1 cellular context compared by ENCODE assay signal in the genomic region with DNA sequence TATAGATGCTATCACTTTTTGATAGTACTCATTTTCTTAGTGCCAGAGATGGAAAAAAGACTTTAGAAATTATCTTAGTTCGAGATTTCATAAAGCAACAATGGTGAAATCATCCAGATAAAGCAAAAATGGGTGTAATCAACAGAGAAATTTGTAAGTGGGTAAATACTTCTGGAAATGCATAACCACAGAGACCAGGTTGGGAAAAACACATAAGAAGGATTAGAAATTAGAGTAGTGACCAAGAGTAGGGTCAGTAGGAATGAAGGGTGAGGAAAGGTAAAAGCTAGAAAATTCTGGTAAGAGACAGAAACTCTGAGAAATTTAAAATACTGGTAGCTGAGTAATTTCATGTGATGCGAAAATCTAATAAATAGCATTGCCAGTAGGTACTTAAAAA.
TF ChIP-seq lines count a peak whose summit lies in the region.

No MANE protein-coding gene starts in this region.

TF ChIP-seq in IMR-90, 13 proteins besides CTCF, POLR2A, EP300 and RAD21:
- TF ChIP-seq MAZ (IDR thresholded peaks at IDR 0.05; ENCODE audit: borderline replicate concordance, low read depth, low read length) (no peak), RCOR1 (IDR thresholded peaks at IDR 0.05; ENCODE audit: insufficient replicate concordance, low read length) (no peak), SMC3 (IDR thresholded peaks at IDR 0.05; ENCODE audit: low read depth, low read length) (no peak), MAFK (IDR thresholded peaks at IDR 0.05; ENCODE audit: low read depth, low read length) (no peak), CEBPB (IDR thresholded peaks at IDR 0.05; ENCODE audit: low read depth, low read length) (no peak), BHLHE40 (IDR thresholded peaks at IDR 0.05; ENCODE audit: low read depth, low read length) (no peak), CHD1 (IDR thresholded peaks at IDR 0.05; ENCODE audit: low read depth, low read length) (no peak), RFX5 (IDR thresholded peaks at IDR 0.05; ENCODE audit: low read depth, low read length) (no peak), FOS (IDR thresholded peaks at IDR 0.05; ENCODE audit: low read depth, low read length) (no peak)
- TF ChIP-seq, protein P1, sequence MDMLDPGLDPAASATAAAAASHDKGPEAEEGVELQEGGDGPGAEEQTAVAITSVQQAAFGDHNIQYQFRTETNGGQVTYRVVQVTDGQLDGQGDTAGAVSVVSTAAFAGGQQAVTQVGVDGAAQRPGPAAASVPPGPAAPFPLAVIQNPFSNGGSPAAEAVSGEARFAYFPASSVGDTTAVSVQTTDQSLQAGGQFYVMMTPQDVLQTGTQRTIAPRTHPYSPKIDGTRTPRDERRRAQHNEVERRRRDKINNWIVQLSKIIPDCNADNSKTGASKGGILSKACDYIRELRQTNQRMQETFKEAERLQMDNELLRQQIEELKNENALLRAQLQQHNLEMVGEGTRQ (IDR thresholded peaks at IDR 0.05; ENCODE audit: low read depth, low read length), result no peak
- TF ChIP-seq, protein P2, sequence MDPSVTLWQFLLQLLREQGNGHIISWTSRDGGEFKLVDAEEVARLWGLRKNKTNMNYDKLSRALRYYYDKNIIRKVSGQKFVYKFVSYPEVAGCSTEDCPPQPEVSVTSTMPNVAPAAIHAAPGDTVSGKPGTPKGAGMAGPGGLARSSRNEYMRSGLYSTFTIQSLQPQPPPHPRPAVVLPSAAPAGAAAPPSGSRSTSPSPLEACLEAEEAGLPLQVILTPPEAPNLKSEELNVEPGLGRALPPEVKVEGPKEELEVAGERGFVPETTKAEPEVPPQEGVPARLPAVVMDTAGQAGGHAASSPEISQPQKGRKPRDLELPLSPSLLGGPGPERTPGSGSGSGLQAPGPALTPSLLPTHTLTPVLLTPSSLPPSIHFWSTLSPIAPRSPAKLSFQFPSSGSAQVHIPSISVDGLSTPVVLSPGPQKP (IDR thresholded peaks at IDR 0.05; ENCODE audit: borderline replicate concordance, low read depth, low read length), result no peak
